In genomic region chr17:50218771-50219315, GRCh38 we compare ENCODE assay signal across 10 cellular contexts. TPM values are rescaled to one million over a fixed set of nuclear protein-coding genes. Genes with fewer than 3 reads are reported as not detected.
A peak's percentile ranks its signal among the peaks of the same experiment; 100 is the strongest.
DNase-seq lines count a peak whose midpoint lies in the region; ATAC-seq and TF ChIP-seq lines count a peak whose summit lies in the region.
"Had no signal": no experiment of that assay in that cellular context is flagged by ENCODE, and none has a peak within 500 bp of the region (broad histone marks: within the 10 kb centered on the region; RNA-seq: fewer than 3 reads in every experiment).

No MANE protein-coding gene starts in this region.

- peaks cover 4% of the 10 kb centered on the region; the same call in 1 of the 2 replicates for H3K9me2 ChIP-seq in GM23338 (ENCODE audit: insufficient read depth)

- H3K4me1 ChIP-seq in GM23338 (ENCODE audit: insufficient read depth), result no peaks in the 10 kb centered on the region
- H3K4me1 ChIP-seq in foreskin keratinocyte, result peaks cover 23% of the 10 kb centered on the region
- H3K4me1 ChIP-seq in spleen, result peaks cover 0 to 29% (median 11%) of the 10 kb centered on the region in 6 donors

- no peaks in the 10 kb centered on the region for H3F3A ChIP-seq in GM23338 (replicated peaks; ENCODE audit: low read depth)

- H3K27me3 ChIP-seq in GM23338 (ENCODE audit: insufficient read depth) (no peaks in the 10 kb centered on the region), foreskin keratinocyte (no peaks in the 10 kb centered on the region), spleen (replicated peaks in 1 of 7) (peaks cover 0 to 7% (median 0%) of the 10 kb centered on the region in 7 donors)

- H3K27ac ChIP-seq in GM23338 (ENCODE audit: low read depth) (no peak overlapping the region), foreskin keratinocyte (peak overlapping the region; percentile 60), spleen (peak overlapping the region in 5 of 8 donors; percentile 5 to 37 (median 28))

- no peak overlapping the region for H3K4me3 Mint-ChIP-seq in GM23338

- peaks cover 23% of the 10 kb centered on the region for H3K4me1 Mint-ChIP-seq in GM23338

- no peaks in the 10 kb centered on the region for H3K36me3 ChIP-seq in GM23338 (ENCODE audit: insufficient read depth)
- H3K36me3 ChIP-seq in spleen, result no peaks in the 10 kb centered on the region

- H4K20me1 ChIP-seq in GM23338 (replicated peaks; ENCODE audit: insufficient read depth), result no peaks in the 10 kb centered on the region

- H3K4me2 ChIP-seq in GM23338, result no peak overlapping the region

- no peak for TF ChIP-seq POLR2A in spleen (IDR thresholded peaks at IDR 0.05)

- ATAC-seq in GM23338, result no peak
- ATAC-seq in foreskin keratinocyte, result peak; percentile 58
- ATAC-seq in HG02852 (IDR thresholded peaks at IDR 0.05; ENCODE audit: unreplicated experiment), result no peak

- no peak for TF ChIP-seq CTCF in GM23338 (conservative IDR thresholded peaks at IDR 0.05; ENCODE audit: low read depth in 2 of 2)
- TF ChIP-seq CTCF in foreskin keratinocyte (conservative IDR thresholded peaks at IDR 0.05), result no peak
- no peak for TF ChIP-seq CTCF in spleen (IDR thresholded peaks at IDR 0.05 in 8 of 11, conservative IDR thresholded peaks at IDR 0.05 in 3 of 11)

- H3K27me3 Mint-ChIP-seq in GM23338 (ENCODE audit: insufficient read depth, low read depth, poor library complexity), result peaks cover 5% of the 10 kb centered on the region

- no peak overlapping the region for H3K4me3 ChIP-seq in GM23338
- H3K4me3 ChIP-seq in spleen, result no peak overlapping the region
- H3K4me3 ChIP-seq: lung had no signal

- intact Hi-C loops in spleen (cut with DNase I; ENCODE audit: low total_unique reads), result no loop called here

- no peaks in the 10 kb centered on the region; the same call in 2 of the 3 replicates for H3K36me3 Mint-ChIP-seq in GM23338 (ENCODE audit: low read depth)

- no peaks in the 10 kb centered on the region for H3K9me3 ChIP-seq in spleen

- WGBS in spleen, 5 donors, result 57 to 91% (median 79%) methylated on average over 1 of the region's 1 CpG

- DNase-seq in GM23338 (ENCODE audit: low spot score) (no peak), SW480 (ENCODE audit: low spot score) (peak; percentile 36), foreskin keratinocyte (peak; percentile 79 to 82), spleen (no peak), NCI-H1436 treated with DMSO at 0.1 percent for 48 hours (lab: John Stamatoyannopoulos, UW) (no peak), superior temporal gyrus (ENCODE audit: extremely low spot score) (no peak)
- DNase-seq in stimulated activated CD4-positive, alpha-beta T cell treated with anti-CD3 and anti-CD28 coated beads, Interleukin-12 subunit alpha, Interleukin-12 subunit beta, amount 100 ng/mL, for 4 hours, result no peak
- DNase-seq: activated gamma-delta T cell treated with Interleukin-2 at 50 U/mL for 16 hours had no signal

- 0 out of 2 replicates have a peak overlapping the region, but pooled peaks have one; percentile 29 for H2AFZ ChIP-seq in GM23338

- H3K9me3 Mint-ChIP-seq in GM23338, result peaks cover 3% of the 10 kb centered on the region; the same call in 2 of the 3 replicates

- no peak overlapping the region for H3K27ac Mint-ChIP-seq in GM23338

- no peaks in the 10 kb centered on the region for H3K79me2 ChIP-seq in GM23338 (replicated peaks; ENCODE audit: insufficient read depth)

TF ChIP-seq in GM23338, 12 proteins besides CTCF, POLR2A, EP300 and RAD21 (continues in another document):
- TF ChIP-seq ETS1 (IDR thresholded peaks at IDR 0.05), result no peak
- no peak for TF ChIP-seq POLR2AphosphoS5 (IDR thresholded peaks at IDR 0.05; ENCODE audit: low read depth)
- no peak for TF ChIP-seq CREB1 (CRISPR knock-in tag; IDR thresholded peaks at IDR 0.05; ENCODE audit: low read depth)
- no peak for TF ChIP-seq EZH2phosphoT487 (IDR thresholded peaks at IDR 0.05; ENCODE audit: unreplicated experiment)
- no peak for TF ChIP-seq NANOG (IDR thresholded peaks at IDR 0.05; ENCODE audit: borderline replicate concordance)
- no peak for TF ChIP-seq JUNB (IDR thresholded peaks at IDR 0.05; ENCODE audit: unreplicated experiment)
- no peak for TF ChIP-seq ZNF114 (CRISPR knock-in tag; IDR thresholded peaks at IDR 0.05)

RNA-seq across cellular contexts. Expression of gene COL1A1, which starts 17.4 kb away (rescaled TPM):
- total RNA-seq in GM23338 (2014; rRNA removed; shearing (Covaris generic)), result 27.9 and 34.3 TPM in 2 replicates
- 21.2 and 22.4 TPM in 2 replicates for polyA plus RNA-seq in GM23338 (2016; fragmentation: Nextera tagmentation; extraction: Ambion mirVana)
- 3.5 and 4.7 TPM in 2 replicates for total RNA-seq in foreskin keratinocyte
- polyA plus RNA-seq in foreskin keratinocyte, result 2.2 and 2.7 TPM in 2 replicates
- total RNA-seq in spleen, result 100 to 1,000 TPM in 2 of 7 donors, 10 to 100 TPM in 4, 1 to 10 TPM in 1; 7.4 to 458 (median 65.4) TPM
- 10 to 100 TPM in 2 of 3 donors, 1 to 10 TPM in 1; 7.1 to 24.0 (median 11.3) TPM for polyA plus RNA-seq in spleen

RNA-seq across cellular contexts. Expression of gene SGCA, which starts 53.0 kb away (rescaled TPM):
- total RNA-seq in GM23338 (2014; rRNA removed; shearing (Covaris generic)), result not detected in 2 replicates
- polyA plus RNA-seq in GM23338 (2016; fragmentation: Nextera tagmentation; extraction: Ambion mirVana), result 0.19 TPM in 1 of 2 replicates, not detected in the other
- not detected in 2 replicates for total RNA-seq in foreskin keratinocyte
- not detected in 2 replicates for polyA plus RNA-seq in foreskin keratinocyte
- 1 to 10 TPM in 6 of 7 donors, not detected in 1; 1.2 to 4.7 (median 2.7) TPM for total RNA-seq in spleen
- 1 to 10 TPM; 3.7 to 5.9 (median 5.7) TPM for polyA plus RNA-seq in spleen

RNA-seq across cellular contexts. Expression of gene TMEM92, which starts 55.4 kb away (rescaled TPM):
- total RNA-seq in GM23338 (2014; rRNA removed; shearing (Covaris generic)), result 7.3 and 9.7 TPM in 2 replicates
- polyA plus RNA-seq in GM23338 (2016; fragmentation: Nextera tagmentation; extraction: Ambion mirVana) (13.4 and 18.4 TPM in 2 replicates), foreskin keratinocyte (6.7 and 12.4 TPM in 2 replicates), spleen (under 1 TPM in 1 of 3 donors, not detected in 2; 0.06 TPM)
- total RNA-seq in foreskin keratinocyte (2.8 and 6.5 TPM in 2 replicates), spleen (under 1 TPM in 2 of 7 donors, not detected in 5; 0.44 to 0.49 TPM)

Comparison
In these comparisons a context has a peak if more than half of its experiments do, and no peak if none do; other contexts are left out.
1. DNase-seq: peak in SW480 (single experiment) and foreskin keratinocyte (2 of 2); none in GM23338 (single experiment), spleen (single experiment), stimulated activated CD4-positive, alpha-beta T cell treated with anti-CD3 and anti-CD28 coated beads, Interleukin-12 subunit alpha, Interleukin-12 subunit beta, amount 100 ng/mL, for 4 hours (single experiment), NCI-H1436 treated with DMSO at 0.1 percent for 48 hours (single experiment) and superior temporal gyrus (single experiment).